In the genomic region with DNA sequence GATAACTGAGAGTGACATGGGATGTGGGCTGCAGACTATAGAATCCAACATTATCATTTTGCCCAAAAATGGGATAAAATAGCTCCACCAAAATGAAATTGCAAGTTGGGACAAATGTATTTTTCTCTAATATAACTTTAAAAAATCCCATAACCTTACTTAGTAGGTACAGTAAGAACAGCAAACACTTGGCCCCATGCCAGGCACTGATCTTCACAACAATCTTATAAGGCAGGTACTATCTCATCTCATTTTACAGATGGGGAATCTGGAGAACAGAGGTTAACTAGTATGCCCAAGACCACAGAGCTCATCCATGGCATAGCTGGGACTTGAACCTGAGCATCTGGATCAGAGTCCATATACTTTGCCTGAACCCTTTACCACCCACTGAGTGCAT, we compare ENCODE assay signal across 18 cellular contexts. TPM values are rescaled to one million over a fixed set of nuclear protein-coding genes. Genes with fewer than 3 reads are reported as not detected.
"Had no signal": no experiment of that assay in that cellular context is flagged by ENCODE, and none has a peak within 500 bp of the region (broad histone marks: within the 10 kb centered on the region; RNA-seq: fewer than 3 reads in every experiment).

No MANE protein-coding gene starts in this region.

- H3K27ac ChIP-seq: foreskin keratinocyte, right atrium auricular region, tibial nerve, VCaP had no signal

- H3K27me3 Mint-ChIP-seq: activated CD4-positive, alpha-beta memory T cell treated with anti-CD3 and anti-CD28 coated beads for 36 hours had no signal

- H3K27me3 ChIP-seq: right atrium auricular region, tibial nerve had no signal

- H3K36me3 ChIP-seq: right atrium auricular region, tibial nerve had no signal

- H3K4me1 ChIP-seq: foreskin keratinocyte had no signal

- H3K36me3 Mint-ChIP-seq: activated CD4-positive, alpha-beta memory T cell treated with anti-CD3 and anti-CD28 coated beads for 36 hours; naive thymus-derived CD4-positive, alpha-beta T cell had no signal

- H3K4me3 Mint-ChIP-seq: activated CD4-positive, alpha-beta memory T cell treated with anti-CD3 and anti-CD28 coated beads for 36 hours; activated CD4-positive, alpha-beta T cell treated with anti-CD3 and anti-CD28 coated beads, Interleukin-2, amount 10 ng/mL, durations not matched to agents 24 days and 14 days; activated T-helper 1 cell treated with anti-CD3 and anti-CD28 coated beads, Interleukin-12 subunit alpha, Interleukin-12 subunit beta, Interleukin-2, Interleukin-4 antibody, amounts not matched to agents 30 ng/mL and 10 ng/mL and 1 ng/mL, durations not matched to agents 14 hours and 24 hours and 36 hours; naive thymus-derived CD4-positive, alpha-beta T cell had no signal

- H3K4me3 ChIP-seq: right atrium auricular region, tibial nerve had no signal

- DNase-seq: activated CD4-positive, alpha-beta memory T cell treated with anti-CD3 and anti-CD28 coated beads for 36 hours; activated CD4-positive, alpha-beta T cell treated with anti-CD3 and anti-CD28 coated beads, Interleukin-2, amount 10 ng/mL, durations not matched to agents 24 days and 14 days; activated CD8-positive, alpha-beta memory T cell treated with anti-CD3 and anti-CD28 coated beads, Interleukin-2, amount 50 U/mL, for 4 hours; activated effector memory CD4-positive, alpha-beta T cell treated with anti-CD3 and anti-CD28 coated beads, Interleukin-2, amount 50 U/mL, for 16 hours; activated naive CD4-positive, alpha-beta T cell treated with anti-CD3 and anti-CD28 coated beads, Interleukin-2, amount 50 U/mL, for 16 hours; activated T-cell treated with anti-CD3 and anti-CD28 coated beads, Interleukin-2, amount 50 U/mL, for 1 hour; midbrain; naive thymus-derived CD4-positive, alpha-beta T cell; T-helper 9 cell had no signal

- H3K9me3 ChIP-seq: right atrium auricular region, tibial nerve had no signal

- H3K9me3 Mint-ChIP-seq: activated CD4-positive, alpha-beta memory T cell treated with anti-CD3 and anti-CD28 coated beads for 36 hours; activated CD4-positive, alpha-beta T cell treated with anti-CD3 and anti-CD28 coated beads, Interleukin-2, amount 10 ng/mL, durations not matched to agents 24 days and 14 days; activated T-helper 1 cell treated with anti-CD3 and anti-CD28 coated beads, Interleukin-12 subunit alpha, Interleukin-12 subunit beta, Interleukin-2, Interleukin-4 antibody, amounts not matched to agents 30 ng/mL and 10 ng/mL and 1 ng/mL, durations not matched to agents 14 hours and 24 hours and 36 hours had no signal

- H3K27ac Mint-ChIP-seq: activated CD4-positive, alpha-beta memory T cell treated with anti-CD3 and anti-CD28 coated beads for 36 hours; activated CD4-positive, alpha-beta T cell treated with anti-CD3 and anti-CD28 coated beads, Interleukin-2, amount 10 ng/mL, durations not matched to agents 24 days and 14 days; activated T-helper 1 cell treated with anti-CD3 and anti-CD28 coated beads, Interleukin-12 subunit alpha, Interleukin-12 subunit beta, Interleukin-2, Interleukin-4 antibody, amounts not matched to agents 30 ng/mL and 10 ng/mL and 1 ng/mL, durations not matched to agents 14 hours and 24 hours and 36 hours had no signal

RNA-seq across cellular contexts. Expression of gene ARHGEF17, which starts 13.5 kb away (rescaled TPM):
- total RNA-seq: activated CD4-positive, alpha-beta T cell treated with anti-CD3 and anti-CD28 coated beads, Interleukin-2, amount 10 ng/mL, durations not matched to agents 24 days and 14 days; T-helper 1 cell treated with Interleukin-12 subunit alpha and Interleukin-12 subunit beta and Interleukin-4 antibody, amounts not matched to agents 30 ng/mL and 1 ng/mL, for 36 hours had no signal
- polyA plus RNA-seq: naive thymus-derived CD4-positive, alpha-beta T cell had no signal

RNA-seq across cellular contexts. Expression of gene P2RY6, which starts 22.5 kb away (rescaled TPM):
- total RNA-seq: activated CD4-positive, alpha-beta memory T cell treated with anti-CD3 and anti-CD28 coated beads for 36 hours; activated CD4-positive, alpha-beta T cell treated with anti-CD3 and anti-CD28 coated beads, Interleukin-2, amount 10 ng/mL, durations not matched to agents 24 days and 14 days; activated CD8-positive, alpha-beta memory T cell treated with anti-CD3 and anti-CD28 coated beads for 36 hours; activated T-helper 1 cell treated with anti-CD3 and anti-CD28 coated beads, Interleukin-12 subunit alpha, Interleukin-12 subunit beta, Interleukin-2, Interleukin-4 antibody, amounts not matched to agents 30 ng/mL and 10 ng/mL and 1 ng/mL, durations not matched to agents 14 hours and 24 hours and 36 hours; endothelial cell of umbilical vein; foreskin keratinocyte; T-helper 1 cell treated with Interleukin-12 subunit alpha and Interleukin-12 subunit beta and Interleukin-4 antibody, amounts not matched to agents 30 ng/mL and 1 ng/mL, for 36 hours had no signal
- polyA plus RNA-seq: foreskin keratinocyte; naive thymus-derived CD4-positive, alpha-beta T cell; neural cell had no signal
